ENCODE assay signal across 14 cellular contexts in the genomic region with DNA sequence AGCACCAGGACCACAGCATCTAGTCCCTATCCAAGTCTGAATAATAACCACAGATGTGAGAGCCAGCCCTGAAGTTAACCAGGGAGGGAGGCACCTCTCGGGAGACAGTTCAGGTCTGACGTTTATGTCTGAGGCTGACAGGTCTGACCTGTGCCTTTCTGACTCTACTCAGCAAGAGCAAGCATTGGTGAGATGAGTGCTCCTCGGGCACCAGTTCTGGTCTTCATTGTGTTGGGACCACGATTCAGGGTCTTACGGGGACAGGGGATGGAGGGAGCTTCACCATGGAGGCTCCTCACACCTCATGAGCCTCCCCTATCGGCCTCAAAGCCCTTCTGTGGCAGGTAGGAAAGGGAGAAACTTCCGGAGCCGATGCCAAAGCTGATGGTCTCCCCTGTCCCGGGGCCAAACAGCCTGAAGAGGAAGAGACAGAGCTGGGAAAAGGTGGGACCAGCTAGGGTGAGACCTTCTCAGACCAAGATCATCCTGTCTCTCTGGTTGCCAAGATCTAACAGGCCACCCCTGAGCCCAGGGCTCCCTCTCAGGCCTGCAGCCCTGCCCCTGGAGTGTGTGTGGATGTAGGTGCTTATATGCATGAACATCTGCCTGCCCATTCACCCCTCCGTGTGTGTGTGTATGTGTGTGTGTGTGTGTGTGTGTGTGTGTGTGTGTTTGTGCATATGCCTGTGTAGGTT.
"Had no signal": no experiment of that assay in that cellular context is flagged by ENCODE, and none has a peak within 500 bp of the region (broad histone marks: within the 10 kb centered on the region; RNA-seq: fewer than 3 reads in every experiment).

No MANE protein-coding gene starts in this region.

- DNase-seq: activated CD4-positive, alpha-beta memory T cell treated with anti-CD3 and anti-CD28 coated beads for 36 hours; activated CD4-positive, alpha-beta T cell treated with anti-CD3 and anti-CD28 coated beads for 36 hours; activated naive CD4-positive, alpha-beta T cell; activated naive CD8-positive, alpha-beta T cell treated with anti-CD3 and anti-CD28 coated beads, Interleukin-2, amount 50 U/mL, for 24 hours; dermis blood vessel endothelial cell; gastrocnemius medialis; left lung; mucosa of descending colon; naive thymus-derived CD4-positive, alpha-beta T cell; small intestine; stimulated activated CD4-positive, alpha-beta T cell treated with anti-CD3 and anti-CD28 coated beads, Interleukin-4, amount 100 ng/mL, for 4 hours; stimulated activated naive CD8-positive, alpha-beta T cell treated with anti-CD3 and anti-CD28 coated beads, Interleukin-15, Interleukin-2, amounts not matched to agents 100 U/mL and 50 U/mL, for 24 hours had no signal

- H3K27me3 ChIP-seq: gastrocnemius medialis, heart left ventricle, left lung had no signal

- H3K36me3 ChIP-seq: gastrocnemius medialis, heart left ventricle, left lung had no signal

- ATAC-seq: activated CD4-positive, alpha-beta T cell treated with anti-CD3 and anti-CD28 coated beads for 36 hours; activated naive CD8-positive, alpha-beta T cell treated with anti-CD3 and anti-CD28 coated beads, Interleukin-2, amount 50 U/mL, for 24 hours; gastrocnemius medialis; heart left ventricle; left lung; mucosa of descending colon; naive thymus-derived CD4-positive, alpha-beta T cell; stimulated activated naive CD8-positive, alpha-beta T cell treated with anti-CD3 and anti-CD28 coated beads, Interleukin-15, Interleukin-2, amounts not matched to agents 100 U/mL and 50 U/mL, for 24 hours; T-helper 17 cell had no signal

- H3K4me3 ChIP-seq: gastrocnemius medialis, heart left ventricle, left lung, mucosa of descending colon had no signal
